ENCODE assay signal across 15 cellular contexts in the genomic region with DNA sequence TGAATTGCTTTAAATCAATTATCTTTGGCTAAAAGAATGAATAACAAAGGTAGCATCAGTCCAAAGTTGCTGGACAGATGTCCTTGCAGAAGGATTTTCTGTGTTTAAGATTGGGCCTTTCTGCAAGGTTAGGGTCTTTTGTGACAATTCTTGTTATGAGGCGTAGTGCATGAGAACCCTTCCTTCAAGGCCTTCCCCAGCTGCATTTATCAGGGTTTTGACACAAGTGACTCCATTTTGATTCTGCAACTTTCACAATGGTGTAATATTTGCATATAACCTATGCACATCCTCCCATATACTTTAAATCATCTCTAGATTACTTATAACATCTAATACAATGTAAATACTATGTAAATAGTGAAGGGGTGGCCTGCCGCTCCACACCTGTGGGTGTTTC. TPM values are rescaled to one million over a fixed set of nuclear protein-coding genes. Genes with fewer than 3 reads are reported as not detected.
DNase-seq lines count a peak whose midpoint lies in the region; ATAC-seq, FAIRE-seq and TF ChIP-seq lines count a peak whose summit lies in the region.
"Had no signal": no experiment of that assay in that cellular context is flagged by ENCODE, and none has a peak within 500 bp of the region (broad histone marks: within the 10 kb centered on the region; RNA-seq: fewer than 3 reads in every experiment).

No MANE protein-coding gene starts in this region.

- POLR2A ChIA-PET in activated CD4-positive, alpha-beta T cell treated with anti-CD3 and anti-CD28 coated beads, Interleukin-2, amount 10 ng/mL, durations not matched to agents 7 days and 5 days (lab: Charles Lee): no interaction called here
- POLR2A ChIA-PET in HCT116 (lab: Charles Lee): no interaction called here

- H3K36me3 Mint-ChIP-seq in activated CD4-positive, alpha-beta T cell treated with anti-CD3 and anti-CD28 coated beads, Interleukin-2, amount 10 ng/mL, durations not matched to agents 7 days and 5 days (ENCODE audit: low read depth): peaks cover 21% of the 10 kb centered on the region
- peaks cover 8% of the 10 kb centered on the region for H3K36me3 Mint-ChIP-seq in astrocyte (ENCODE audit: low read depth, unreplicated experiment)
- peaks cover 9% of the 10 kb centered on the region for H3K36me3 Mint-ChIP-seq in neural crest cell (ENCODE audit: low read depth)

- H3K4me1 ChIP-seq in HCT116 (ENCODE audit: control insufficient read depth in 1 of 2, insufficient read depth in 2 of 2, low read length in 2 of 2) (peaks cover 16 to 17% of the 10 kb centered on the region in 2 experiments; a peak in 3 of 4 replicates), astrocyte (ENCODE audit: insufficient read depth, low read length) (peaks cover 3% of the 10 kb centered on the region), spleen (peaks cover 8 to 42% (median 23%) of the 10 kb centered on the region in 6 donors)

- no peak for ATAC-seq in HCT116

- H3K4me3 Mint-ChIP-seq in activated CD4-positive, alpha-beta T cell treated with anti-CD3 and anti-CD28 coated beads, Interleukin-2, amount 10 ng/mL, durations not matched to agents 7 days and 5 days: peak overlapping the region; percentile 83
- H3K4me3 Mint-ChIP-seq in astrocyte (ENCODE audit: unreplicated experiment) (peak overlapping the region; percentile 95), neural crest cell (peak overlapping the region; percentile 99)

- no peak for FAIRE-seq in astrocyte (lab: Jason Lieb, UNC)
- FAIRE-seq: A549 had no signal

- H3K79me2 ChIP-seq in HCT116 (ENCODE audit: insufficient read depth, low read length): peaks cover 30% of the 10 kb centered on the region
- peaks cover 16% of the 10 kb centered on the region for H3K79me2 ChIP-seq in astrocyte (ENCODE audit: insufficient read depth, low read length)

- intact Hi-C loops in HCT116 (cut with micrococcal nuclease): loop anchor here (5.0 kb wide), 1 partner anchor 51 kb away; no protein-coding TSS in a partner anchor
- intact Hi-C loops in spleen (cut with DNase I; ENCODE audit: low total_unique reads): loop anchor here (5.0 kb wide), 1 partner anchor 51 kb away; no protein-coding TSS in a partner anchor

- TF ChIP-seq RAD21 in HCT116 (IDR thresholded peaks at IDR 0.05; ENCODE audit: low read depth): no peak

- WGBS in spleen, 5 donors: 90 to 100% (median 95%) methylated on average over 2 of the region's 2 CpGs

- H3K27me3 ChIP-seq in HCT116 (ENCODE audit: insufficient read depth, low read length) (no peaks in the 10 kb centered on the region), astrocyte (ENCODE audit: insufficient read depth, low read length) (no peaks in the 10 kb centered on the region), spleen (replicated peaks in 1 of 7) (no peaks in the 10 kb centered on the region)

- H3K4me3 ChIP-seq in HCT116 (replicated peaks in 1 of 2; ENCODE audit: low read depth in 1 of 2, low read length in 2 of 2) (peak overlapping the region; percentile 91 to 99; a peak in 2 of 4 replicates), astrocyte (ENCODE audit: insufficient read depth, low read depth, low read length) (no peak overlapping the region), spleen (no peak overlapping the region)

- peaks cover 38% of the 10 kb centered on the region for H3K4me1 Mint-ChIP-seq in activated CD4-positive, alpha-beta T cell treated with anti-CD3 and anti-CD28 coated beads, Interleukin-2, amount 10 ng/mL, durations not matched to agents 7 days and 5 days
- H3K4me1 Mint-ChIP-seq in astrocyte (ENCODE audit: low read depth, unreplicated experiment): peaks cover 9% of the 10 kb centered on the region
- H3K4me1 Mint-ChIP-seq in neural crest cell: peaks cover 25% of the 10 kb centered on the region

- H3K9ac ChIP-seq in HCT116 (ENCODE audit: low read length) (no peak overlapping the region), astrocyte (ENCODE audit: low read length) (no peak overlapping the region)

- TF ChIP-seq CTCF in HCT116 (IDR thresholded peaks at IDR 0.05 in 2 of 3, conservative IDR thresholded peaks at IDR 0.05 in 1 of 3; ENCODE audit: borderline replicate concordance in 1 of 3, insufficient read depth in 1 of 3, low read depth in 2 of 3, low read length in 2 of 3): no peak
- no peak for TF ChIP-seq CTCF in astrocyte (IDR thresholded peaks at IDR 0.05; ENCODE audit: insufficient read depth, low read depth, low read length)
- no peak for TF ChIP-seq CTCF in neural crest cell (conservative IDR thresholded peaks at IDR 0.05)
- no peak for TF ChIP-seq CTCF in spleen (IDR thresholded peaks at IDR 0.05 in 8 of 11, conservative IDR thresholded peaks at IDR 0.05 in 3 of 11)

- no peaks in the 10 kb centered on the region for H3K9me2 ChIP-seq in HCT116 (ENCODE audit: insufficient read depth)

- H3K9me3 ChIP-seq in HCT116 (ENCODE audit: control insufficient read depth in 1 of 2, insufficient read depth in 1 of 2, low read depth in 1 of 2, low read length in 2 of 2) (no peaks in the 10 kb centered on the region), astrocyte (ENCODE audit: insufficient read depth, low read depth, low read length) (no peaks in the 10 kb centered on the region), spleen (no peaks in the 10 kb centered on the region)
- H3K9me3 ChIP-seq: A549 had no signal

- CTCF ChIA-PET in activated CD4-positive, alpha-beta T cell treated with anti-CD3 and anti-CD28 coated beads, Interleukin-2, amount 10 ng/mL, durations not matched to agents 7 days and 5 days (lab: Charles Lee): no interaction called here
- CTCF ChIA-PET in HCT116 (lab: Charles Lee): no interaction called here

- H3K27ac Mint-ChIP-seq in activated CD4-positive, alpha-beta T cell treated with anti-CD3 and anti-CD28 coated beads, Interleukin-2, amount 10 ng/mL, durations not matched to agents 7 days and 5 days: no peak overlapping the region
- no peak overlapping the region for H3K27ac Mint-ChIP-seq in astrocyte (ENCODE audit: unreplicated experiment)
- H3K27ac Mint-ChIP-seq in neural crest cell (ENCODE audit: unreplicated experiment): no peak overlapping the region

- H3K36me3 ChIP-seq in HCT116 (ENCODE audit: control insufficient read depth in 1 of 2, insufficient read depth in 2 of 2, low read length in 2 of 2) (peaks cover 13 to 16% of the 10 kb centered on the region in 2 experiments; a peak in 2 of 4 replicates), astrocyte (ENCODE audit: insufficient read depth, low read length) (peaks cover 12% of the 10 kb centered on the region), spleen (peaks cover 0 to 23% (median 13%) of the 10 kb centered on the region in 6 donors)

- H3K9me3 Mint-ChIP-seq in activated CD4-positive, alpha-beta T cell treated with anti-CD3 and anti-CD28 coated beads, Interleukin-2, amount 10 ng/mL, durations not matched to agents 7 days and 5 days: peaks cover 2% of the 10 kb centered on the region
- no peaks in the 10 kb centered on the region for H3K9me3 Mint-ChIP-seq in astrocyte (ENCODE audit: unreplicated experiment)
- no peaks in the 10 kb centered on the region for H3K9me3 Mint-ChIP-seq in neural crest cell

- BruUV-seq in HCT116 (replicated peaks; lab: Mats Ljungman, UMichigan): no TSS peak

- no peaks in the 10 kb centered on the region for H4K20me1 ChIP-seq in HCT116 (ENCODE audit: insufficient read depth)
- no peaks in the 10 kb centered on the region for H4K20me1 ChIP-seq in astrocyte (ENCODE audit: insufficient read depth, low read length)

- TF ChIP-seq POLR2A in HCT116 (IDR thresholded peaks at IDR 0.05; ENCODE audit: borderline replicate concordance, extremely low read depth, insufficient read depth, insufficient read length) (no peak), spleen (IDR thresholded peaks at IDR 0.05) (no peak)

- RAD21 ChIA-PET in HCT116 (lab: Charles Lee; ENCODE audit: low non-redundant PET in 1 of 2, low total read pairs in 2 of 2, uncharacterized antibody in 2 of 2, unreplicated experiment in 2 of 2): no interaction called here

- H3K4me2 ChIP-seq in HCT116 (ENCODE audit: low read length) (peak overlapping the region; percentile 87), astrocyte (ENCODE audit: low read length) (peak overlapping the region; percentile 88)

- H2AFZ ChIP-seq in HCT116 (ENCODE audit: low read depth, low read length, poor library complexity, severe bottlenecking) (no peak overlapping the region), astrocyte (ENCODE audit: low read depth, low read length) (no peak overlapping the region)

- DNase-seq in activated CD4-positive, alpha-beta T cell treated with anti-CD3 and anti-CD28 coated beads, Interleukin-2, amount 10 ng/mL, durations not matched to agents 7 days and 5 days: no peak
- no peak for DNase-seq in activated CD4-positive, alpha-beta T cell treated with anti-CD3 and anti-CD28 coated beads for 4 hours
- DNase-seq in HCT116 (ENCODE audit: low read depth, low spot score): no peak
- DNase-seq in astrocyte (ENCODE audit: low read depth): no peak
- no peak for DNase-seq in neural crest cell (ENCODE audit: low read depth, low spot score)
- no peak for DNase-seq in C1 segment of cervical spinal cord (lab: John Stamatoyannopoulos, UW)
- no peak for DNase-seq in spleen
- no peak for DNase-seq in middle frontal gyrus (ENCODE audit: extremely low spot score, low spot score)
- DNase-seq: activated CD4-positive, alpha-beta T cell treated with anti-CD3 and anti-CD28 coated beads, Interleukin-2, amount 50 U/mL, for 4 hours; amygdala; cerebellar nuclear complex; hypothalamus; NCI-H146; Right ventricle myocardium superior had no signal

- H3K27ac ChIP-seq in HCT116 (ENCODE audit: low read depth, low read length) (no peak overlapping the region; the same call in 1 of the 2 replicates), astrocyte (ENCODE audit: low read depth, low read length) (no peak overlapping the region), spleen (peak overlapping the region in 1 of 8 donors; percentile 95)

- H3K27me3 Mint-ChIP-seq in activated CD4-positive, alpha-beta T cell treated with anti-CD3 and anti-CD28 coated beads, Interleukin-2, amount 10 ng/mL, durations not matched to agents 7 days and 5 days: no peaks in the 10 kb centered on the region
- H3K27me3 Mint-ChIP-seq in astrocyte (ENCODE audit: low read depth, unreplicated experiment): no peaks in the 10 kb centered on the region
- H3K27me3 Mint-ChIP-seq in neural crest cell (ENCODE audit: low read depth): peaks cover 20% of the 10 kb centered on the region

TF ChIP-seq in HCT116, 20 proteins besides CTCF, POLR2A, EP300 and RAD21 (continues in another document):
- no peak for TF ChIP-seq EZH2 (IDR thresholded peaks at IDR 0.05)

RNA-seq across cellular contexts. Expression of a gene that starts 1.1 kb away (rescaled TPM):
- total RNA-seq in activated CD4-positive, alpha-beta T cell treated with anti-CD3 and anti-CD28 coated beads, Interleukin-2, amount 10 ng/mL, durations not matched to agents 7 days and 5 days: 10 to 100 TPM; 15.7 to 19.4 TPM
- total RNA-seq in HCT116 (2021; ENCODE audit: unreplicated experiment) (22.7 TPM), astrocyte (14.8 and 16.0 TPM in 2 replicates), neural crest cell (26.0 and 28.4 TPM in 2 replicates), spleen (10 to 100 TPM; 18.2 to 28.1 (median 23.2) TPM)
- 8.0 and 11.6 TPM in 2 replicates for polyA plus RNA-seq in HCT116 (2012)
- polyA plus RNA-seq in spleen: 1 to 10 TPM; 6.9 to 9.0 (median 9.0) TPM

RNA-seq across cellular contexts. Expression of a gene that starts 8.4 kb away (rescaled TPM):
- total RNA-seq in activated CD4-positive, alpha-beta T cell treated with anti-CD3 and anti-CD28 coated beads, Interleukin-2, amount 10 ng/mL, durations not matched to agents 7 days and 5 days: 10 to 100 TPM; 49.5 to 51.1 TPM
- total RNA-seq in HCT116 (2021; ENCODE audit: unreplicated experiment): 0.91 TPM
- polyA plus RNA-seq in HCT116 (2012): not detected in 2 replicates
- total RNA-seq in astrocyte: 20.3 and 21.3 TPM in 2 replicates
- total RNA-seq in neural crest cell: 2.1 and 2.4 TPM in 2 replicates
- total RNA-seq in spleen: 100 to 1,000 TPM in 1 of 7 donors, 10 to 100 TPM in 6; 30.7 to 128 (median 38.4) TPM
- polyA plus RNA-seq in spleen: 10 to 100 TPM; 31.6 to 63.0 (median 52.7) TPM

Comparison
In these comparisons a context has a peak if more than half of its experiments do, and no peak if none do; other contexts are left out.
1. H3K4me3 ChIP-seq: peak in HCT116 (2 of 2); none in astrocyte (single experiment) and spleen (0 of 8).
2. Peak in every context shown above with its lines, with median percentiles within 50 percentile points of each other: H3K4me3 Mint-ChIP-seq.